ENCODE assay signal across 18 cellular contexts in genomic region chr4:14025093-14025492, GRCh38.
DNase-seq lines count a peak whose midpoint lies in the region; FAIRE-seq and TF ChIP-seq lines count a peak whose summit lies in the region.
"Had no signal": no experiment of that assay in that cellular context is flagged by ENCODE, and none has a peak within 500 bp of the region (broad histone marks: within the 10 kb centered on the region; RNA-seq: fewer than 3 reads in every experiment).

No MANE protein-coding gene starts in this region.

- no peak for FAIRE-seq in GM12891 (lab: Jason Lieb, UNC)
- FAIRE-seq: H1, HepG2 had no signal

- H3K4me3 Mint-ChIP-seq in MCF 10A (ENCODE audit: unreplicated experiment) = no peak overlapping the region
- H3K4me3 Mint-ChIP-seq: CD14-positive monocyte; CD4-positive, alpha-beta memory T cell; H9 had no signal

- CTCF ChIA-PET in MCF 10A (lab: Yijun Ruan, JAX) = no interaction called here
- CTCF ChIA-PET in mammary epithelial cell (lab: Charles Lee; ENCODE audit: low non-redundant PET) = no interaction called here

- POLR2A ChIA-PET in MCF 10A (lab: Yijun Ruan, JAX) = no interaction called here

- H3K27me3 ChIP-seq in mammary epithelial cell (ENCODE audit: insufficient read depth, low read length) (no peaks in the 10 kb centered on the region), parathyroid adenoma (ENCODE audit: control insufficient read depth, insufficient read depth, low read length) (no peaks in the 10 kb centered on the region)
- H3K27me3 ChIP-seq: BLaER1 had no signal

- H3K36me3 ChIP-seq in mammary epithelial cell (ENCODE audit: insufficient read depth, low read length) (no peaks in the 10 kb centered on the region), parathyroid adenoma (ENCODE audit: control insufficient read depth, insufficient read depth, low read length) (no peaks in the 10 kb centered on the region)
- H3K36me3 ChIP-seq: BLaER1 had no signal

- intact Hi-C loops in MCF 10A (cut with micrococcal nuclease) = no loop called here
- intact Hi-C loops in mammary epithelial cell (cut with micrococcal nuclease) = no loop called here

- BruUV-seq in MCF 10A (replicated peaks; lab: Mats Ljungman, UMichigan) (no TSS peak), mammary epithelial cell (replicated peaks; lab: Mats Ljungman, UMichigan) (no TSS peak)

- no peak for TF ChIP-seq POLR2A in GM12891 (IDR thresholded peaks at IDR 0.05; ENCODE audit: low read depth, low read length)

- no peak overlapping the region for H2AFZ ChIP-seq in mammary epithelial cell (ENCODE audit: low read depth, low read length)
- H2AFZ ChIP-seq in parathyroid adenoma = no peak overlapping the region

- H3K79me2 ChIP-seq in mammary epithelial cell (ENCODE audit: insufficient read depth, low read length) (no peaks in the 10 kb centered on the region), parathyroid adenoma (no peaks in the 10 kb centered on the region)

- H3K4me1 Mint-ChIP-seq in MCF 10A (ENCODE audit: insufficient read depth, unreplicated experiment) = no peaks in the 10 kb centered on the region
- H3K4me1 Mint-ChIP-seq: CD4-positive, alpha-beta memory T cell had no signal

- no peak for TF ChIP-seq CTCF in MCF 10A (IDR thresholded peaks at IDR 0.05; ENCODE audit: unreplicated experiment)
- TF ChIP-seq CTCF in mammary epithelial cell (conservative IDR thresholded peaks at IDR 0.05 in 1 of 2, IDR thresholded peaks at IDR 0.05 in 1 of 2; ENCODE audit: extremely low read depth in 1 of 2, insufficient read depth in 1 of 2, low read depth in 1 of 2, low read length in 2 of 2) = no peak
- TF ChIP-seq CTCF in fibroblast of pulmonary artery (IDR thresholded peaks at IDR 0.05; ENCODE audit: low read length, missing control alignments) = no peak
- no peak for TF ChIP-seq CTCF in parathyroid adenoma (IDR thresholded peaks at IDR 0.05)

- H3K9me3 Mint-ChIP-seq in MCF 10A (ENCODE audit: unreplicated experiment) = no peaks in the 10 kb centered on the region
- H3K9me3 Mint-ChIP-seq: H9 had no signal

- H3K27ac ChIP-seq in mammary epithelial cell (ENCODE audit: insufficient read depth, low read depth, low read length) (no peak overlapping the region), parathyroid adenoma (peak overlapping the region; percentile 98)
- H3K27ac ChIP-seq: BLaER1 had no signal

- H3K27ac Mint-ChIP-seq in MCF 10A (ENCODE audit: low read depth, unreplicated experiment) = no peak overlapping the region
- H3K27ac Mint-ChIP-seq: CD14-positive monocyte; CD4-positive, alpha-beta memory T cell; H9 had no signal

- no peaks in the 10 kb centered on the region for H3K27me3 Mint-ChIP-seq in MCF 10A (ENCODE audit: insufficient read depth, unreplicated experiment)
- H3K27me3 Mint-ChIP-seq: CD4-positive, alpha-beta memory T cell had no signal

- H4K20me1 ChIP-seq in mammary epithelial cell (ENCODE audit: insufficient read depth, low read length) = no peaks in the 10 kb centered on the region
- H4K20me1 ChIP-seq: BLaER1 had no signal

- dilution Hi-C loops in mammary epithelial cell (cut with HindIII; ENCODE audit: low sequenced_read_pairs) = no loop called here

- DNase-seq in MCF 10A (ENCODE audit: unreplicated experiment) (peak; percentile 4), mammary epithelial cell (no peak), amniotic epithelial cell (ENCODE audit: low read depth) (peak; percentile 9), fibroblast of pulmonary artery (ENCODE audit: low read depth) (peak; percentile 49), GM12891 (ENCODE audit: insufficient read length, low spot score) (no peak), SW 1271 (lab: John Stamatoyannopoulos, UW) (no peak)
- DNase-seq in activated naive CD4-positive, alpha-beta T cell (lab: John Stamatoyannopoulos, UW) = no peak
- DNase-seq: 8988T; CD4-positive, alpha-beta memory T cell; DMS153; DMS79; GDM1; H9 had no signal

- H3K4me3 ChIP-seq in mammary epithelial cell (replicated peaks in 1 of 3; ENCODE audit: insufficient read depth in 1 of 3, low read depth in 2 of 3, low read length in 3 of 3) (no peak overlapping the region), fibroblast of pulmonary artery (replicated peaks; ENCODE audit: low read depth, low read length) (no peak overlapping the region), parathyroid adenoma (ENCODE audit: low read depth, low read length) (no peak overlapping the region)
- H3K4me3 ChIP-seq: BLaER1 had no signal

- WGBS in mammary epithelial cell (ENCODE audit: low coverage, missing lambda C conversion rate) = 96% methylated on average over 5 of the region's 5 CpGs

- no peaks in the 10 kb centered on the region for H3K9me3 ChIP-seq in mammary epithelial cell (replicated peaks; ENCODE audit: insufficient read depth, low read length)
- no peaks in the 10 kb centered on the region for H3K9me3 ChIP-seq in parathyroid adenoma (ENCODE audit: control insufficient read depth, low read length)
- H3K9me3 ChIP-seq: BLaER1 had no signal

- H3K36me3 Mint-ChIP-seq in MCF 10A (ENCODE audit: insufficient read depth, unreplicated experiment) = peaks cover 6% of the 10 kb centered on the region
- H3K36me3 Mint-ChIP-seq: CD14-positive monocyte; CD4-positive, alpha-beta memory T cell had no signal

- H3K9ac ChIP-seq in mammary epithelial cell (ENCODE audit: insufficient read depth, low read length) = no peak overlapping the region
- H3K9ac ChIP-seq in parathyroid adenoma = no peak overlapping the region
- H3K9ac ChIP-seq: BLaER1 had no signal

- peaks cover 7% of the 10 kb centered on the region for H3K4me1 ChIP-seq in mammary epithelial cell (ENCODE audit: insufficient read depth, low read length)
- peaks cover 79% of the 10 kb centered on the region for H3K4me1 ChIP-seq in parathyroid adenoma
- H3K4me1 ChIP-seq: BLaER1 had no signal

- in situ Hi-C loops in mammary epithelial cell (cut with MboI; ENCODE audit: low sequenced_read_pairs in 2 of 2) = no loop called here

- H3K4me2 ChIP-seq in mammary epithelial cell (ENCODE audit: insufficient read depth, low read depth, low read length) = no peak overlapping the region
- no peak overlapping the region for H3K4me2 ChIP-seq in parathyroid adenoma (ENCODE audit: low read length)
- H3K4me2 ChIP-seq: BLaER1 had no signal

TF ChIP-seq in GM12891, 5 proteins besides CTCF, POLR2A, EP300 and RAD21:
- TF ChIP-seq SPI1 (IDR thresholded peaks at IDR 0.05; ENCODE audit: low read depth, low read length) (no peak), PAX5 (IDR thresholded peaks at IDR 0.05; ENCODE audit: insufficient read depth, low read length, severe bottlenecking) (no peak), TAF1 (IDR thresholded peaks at IDR 0.05; ENCODE audit: low read depth, low read length) (no peak), POLR2AphosphoS5 (IDR thresholded peaks at IDR 0.05; ENCODE audit: low read depth, low read length) (no peak), POU2F2 (IDR thresholded peaks at IDR 0.05; ENCODE audit: low read depth, low read length) (no peak)

Comparison
In these comparisons a context has a peak if more than half of its experiments do, and no peak if none do; other contexts are left out.
1. DNase-seq: peak in MCF 10A (single experiment), amniotic epithelial cell (single experiment) and fibroblast of pulmonary artery (single experiment); none in mammary epithelial cell (single experiment), GM12891 (single experiment), SW 1271 (0 of 2) and activated naive CD4-positive, alpha-beta T cell (0 of 4).